ENCODE assay signal across 32 cellular contexts in genomic region chr1:222801067-222801466, GRCh38.
"Had no signal": no experiment of that assay in that cellular context is flagged by ENCODE, and none has a peak within 500 bp of the region (broad histone marks: within the 10 kb centered on the region; RNA-seq: fewer than 3 reads in every experiment).

No MANE protein-coding gene starts in this region.

- ATAC-seq: activated CD8-positive, alpha-beta memory T cell treated with anti-CD3 and anti-CD28 coated beads, Interleukin-2, amount 10 ng/mL, durations not matched to agents 7 days and 5 days; activated CD8-positive, alpha-beta T cell treated with anti-CD3 and anti-CD28 coated beads, Interleukin-2, amount 10 ng/mL, durations not matched to agents 7 days and 5 days; activated naive CD4-positive, alpha-beta T cell treated with anti-CD3 and anti-CD28 coated beads, Interleukin-2, amount 50 U/mL, for 72 hours; gastroesophageal sphincter; heart right ventricle had no signal

- H3K4me3 Mint-ChIP-seq: activated CD8-positive, alpha-beta memory T cell treated with anti-CD3 and anti-CD28 coated beads, Interleukin-2, amount 10 ng/mL, durations not matched to agents 7 days and 5 days; activated CD8-positive, alpha-beta T cell treated with anti-CD3 and anti-CD28 coated beads, Interleukin-2, amount 10 ng/mL, durations not matched to agents 7 days and 5 days; activated naive CD4-positive, alpha-beta T cell treated with anti-CD3 and anti-CD28 coated beads for 36 hours; activated naive CD8-positive, alpha-beta T cell treated with anti-CD3 and anti-CD28 coated beads, Interleukin-2, amount 10 ng/mL, durations not matched to agents 7 days and 5 days; activated T-helper 1 cell treated with anti-CD3 and anti-CD28 coated beads, Interleukin-12 subunit alpha, Interleukin-12 subunit beta, Interleukin-2, Interleukin-4 antibody, amounts not matched to agents 30 ng/mL and 10 ng/mL and 1 ng/mL, durations not matched to agents 14 hours and 24 hours and 36 hours; brain had no signal

- DNase-seq: activated CD4-positive, alpha-beta T cell treated with anti-CD3 and anti-CD28 coated beads for 4 hours; activated CD4-positive, alpha-beta T cell treated with anti-CD3 and anti-CD28 coated beads, Interleukin-2, amount 50 U/mL, for 1 hour; activated CD4-positive, alpha-beta T cell treated with anti-CD3 and anti-CD28 coated beads, Interleukin-2, amount 50 U/mL, for 48 hours; activated CD4-positive, CD25-positive, alpha-beta regulatory T cell; activated CD4-positive, CD25-positive, alpha-beta regulatory T cell treated with anti-CD3 and anti-CD28 coated beads, Interleukin-2, amount 50 U/mL, for 72 hours; activated CD8-positive, alpha-beta memory T cell treated with anti-CD3 and anti-CD28 coated beads, Interleukin-2, amount 10 ng/mL, durations not matched to agents 7 days and 5 days; activated CD8-positive, alpha-beta memory T cell treated with anti-CD3 and anti-CD28 coated beads, Interleukin-2, amount 50 U/mL, for 4 hours; activated CD8-positive, alpha-beta T cell treated with anti-CD3 and anti-CD28 coated beads, Interleukin-2, amount 10 ng/mL, durations not matched to agents 7 days and 5 days; activated effector memory CD4-positive, alpha-beta T cell treated with anti-CD3 and anti-CD28 coated beads, Interleukin-2, amount 50 U/mL, for 16 hours; activated naive CD4-positive, alpha-beta T cell treated with anti-CD3 and anti-CD28 coated beads for 36 hours; activated naive CD8-positive, alpha-beta T cell treated with anti-CD3 and anti-CD28 coated beads, Interleukin-2, amount 10 ng/mL, durations not matched to agents 7 days and 5 days; activated T-cell treated with anti-CD3 and anti-CD28 coated beads, Interleukin-2, amount 50 U/mL, for 1 hour; activated T-cell treated with anti-CD3 and anti-CD28 coated beads, Interleukin-2, amount 50 U/mL, for 48 hours; central memory CD4-positive, alpha-beta T cell; cerebellar nuclear complex; colonic mucosa; effector CD8-positive, alpha-beta T cell; esophagus squamous epithelium; foreskin melanocyte; heart right ventricle; T-helper 2 cell had no signal

- H3K27ac Mint-ChIP-seq: activated CD8-positive, alpha-beta memory T cell treated with anti-CD3 and anti-CD28 coated beads, Interleukin-2, amount 10 ng/mL, durations not matched to agents 7 days and 5 days; activated CD8-positive, alpha-beta T cell treated with anti-CD3 and anti-CD28 coated beads, Interleukin-2, amount 10 ng/mL, durations not matched to agents 7 days and 5 days; activated naive CD4-positive, alpha-beta T cell treated with anti-CD3 and anti-CD28 coated beads, Interleukin-2, amount 50 U/mL, for 72 hours; activated naive CD8-positive, alpha-beta T cell treated with anti-CD3 and anti-CD28 coated beads, Interleukin-2, amount 10 ng/mL, durations not matched to agents 7 days and 5 days; activated T-helper 1 cell treated with anti-CD3 and anti-CD28 coated beads, Interleukin-12 subunit alpha, Interleukin-12 subunit beta, Interleukin-2, Interleukin-4 antibody, amounts not matched to agents 30 ng/mL and 10 ng/mL and 1 ng/mL, durations not matched to agents 14 hours and 24 hours and 36 hours; activated T-helper 2 cell treated with anti-CD3 and anti-CD28 coated beads, Interferon-gamma antibody, Interleukin-2, Interleukin-4, amounts not matched to agents 10 μg/mL and 5 μg/mL and 100 μg/mL, durations not matched to agents 14 hours and 24 hours and 36 hours; brain had no signal

- H3K27me3 ChIP-seq: ascending aorta, breast epithelium, cardiac muscle cell, colonic mucosa, esophagus squamous epithelium, gastroesophageal sphincter had no signal

- H3K4me1 ChIP-seq: ascending aorta, breast epithelium, colonic mucosa, heart right ventricle had no signal

- H3K36me3 Mint-ChIP-seq: activated CD8-positive, alpha-beta memory T cell treated with anti-CD3 and anti-CD28 coated beads, Interleukin-2, amount 10 ng/mL, durations not matched to agents 7 days and 5 days; activated naive CD4-positive, alpha-beta T cell treated with anti-CD3 and anti-CD28 coated beads, Interleukin-2, amount 50 U/mL, for 72 hours; activated naive CD8-positive, alpha-beta T cell treated with anti-CD3 and anti-CD28 coated beads, Interleukin-2, amount 10 ng/mL, durations not matched to agents 7 days and 5 days; brain had no signal

- H3K4me3 ChIP-seq: ascending aorta, breast epithelium, cardiac muscle cell, colonic mucosa, esophagus squamous epithelium, gastroesophageal sphincter, heart right ventricle had no signal

- H3K9me3 ChIP-seq: ascending aorta, breast epithelium, colonic mucosa, esophagus squamous epithelium, gastroesophageal sphincter, heart right ventricle had no signal

- H3K27ac ChIP-seq: ascending aorta, breast epithelium, cardiac muscle cell, colonic mucosa, epithelial cell of prostate, esophagus squamous epithelium, gastroesophageal sphincter, heart right ventricle had no signal

- H3K36me3 ChIP-seq: ascending aorta, breast epithelium, cardiac muscle cell, colonic mucosa, esophagus squamous epithelium, gastroesophageal sphincter, heart right ventricle had no signal

- H3K9me3 Mint-ChIP-seq: activated naive CD4-positive, alpha-beta T cell treated with anti-CD3 and anti-CD28 coated beads for 36 hours; activated naive CD4-positive, alpha-beta T cell treated with anti-CD3 and anti-CD28 coated beads, Interleukin-2, amount 50 U/mL, for 72 hours; activated naive CD8-positive, alpha-beta T cell treated with anti-CD3 and anti-CD28 coated beads, Interleukin-2, amount 10 ng/mL, durations not matched to agents 7 days and 5 days; activated T-helper 1 cell treated with anti-CD3 and anti-CD28 coated beads, Interleukin-12 subunit alpha, Interleukin-12 subunit beta, Interleukin-2, Interleukin-4 antibody, amounts not matched to agents 30 ng/mL and 10 ng/mL and 1 ng/mL, durations not matched to agents 14 hours and 24 hours and 36 hours; activated T-helper 2 cell treated with anti-CD3 and anti-CD28 coated beads, Interferon-gamma antibody, Interleukin-2, Interleukin-4, amounts not matched to agents 10 μg/mL and 5 μg/mL and 100 μg/mL, durations not matched to agents 14 hours and 24 hours and 36 hours had no signal

- FAIRE-seq: endometrium, endothelial cell of umbilical vein had no signal
